ENCODE assay signal across 3 cellular contexts in the genomic region with DNA sequence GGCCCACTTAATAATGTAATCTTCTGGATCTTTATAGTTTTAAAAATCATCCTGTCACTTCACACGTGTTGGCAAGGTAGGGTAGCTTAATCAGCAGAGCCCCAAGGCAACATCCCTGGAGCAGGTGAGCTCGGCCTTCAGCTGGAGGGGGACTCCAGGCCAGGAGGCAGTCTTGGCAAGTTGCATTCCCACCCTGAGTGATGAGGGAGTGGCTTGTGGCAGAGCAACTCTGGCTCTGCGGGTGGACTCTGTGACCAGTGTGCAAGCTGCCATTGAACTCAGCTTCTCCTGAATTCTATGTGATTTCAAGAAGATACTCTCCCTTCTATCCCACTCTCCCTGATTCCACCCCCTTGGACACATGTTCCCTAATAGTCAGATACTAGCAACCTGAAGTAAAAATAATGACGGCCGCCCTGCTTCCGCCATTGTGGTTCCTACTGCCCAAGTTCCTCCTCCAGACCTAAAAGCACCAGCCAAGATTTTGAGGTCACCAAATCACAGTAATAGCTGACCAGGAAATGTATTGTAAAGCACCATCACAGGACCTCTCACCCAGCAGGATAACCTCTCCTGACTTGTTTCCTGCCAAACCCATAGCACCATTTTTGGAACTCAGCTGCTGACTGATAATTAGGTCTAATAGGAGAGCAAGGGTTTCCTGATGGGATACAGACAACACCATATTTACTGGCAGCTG.
TF ChIP-seq lines count a peak whose summit lies in the region.

No MANE protein-coding gene starts in this region.

TF ChIP-seq in GM23338, 12 proteins besides CTCF, POLR2A, EP300 and RAD21 (continued from another document):
- TF ChIP-seq, protein P1, sequence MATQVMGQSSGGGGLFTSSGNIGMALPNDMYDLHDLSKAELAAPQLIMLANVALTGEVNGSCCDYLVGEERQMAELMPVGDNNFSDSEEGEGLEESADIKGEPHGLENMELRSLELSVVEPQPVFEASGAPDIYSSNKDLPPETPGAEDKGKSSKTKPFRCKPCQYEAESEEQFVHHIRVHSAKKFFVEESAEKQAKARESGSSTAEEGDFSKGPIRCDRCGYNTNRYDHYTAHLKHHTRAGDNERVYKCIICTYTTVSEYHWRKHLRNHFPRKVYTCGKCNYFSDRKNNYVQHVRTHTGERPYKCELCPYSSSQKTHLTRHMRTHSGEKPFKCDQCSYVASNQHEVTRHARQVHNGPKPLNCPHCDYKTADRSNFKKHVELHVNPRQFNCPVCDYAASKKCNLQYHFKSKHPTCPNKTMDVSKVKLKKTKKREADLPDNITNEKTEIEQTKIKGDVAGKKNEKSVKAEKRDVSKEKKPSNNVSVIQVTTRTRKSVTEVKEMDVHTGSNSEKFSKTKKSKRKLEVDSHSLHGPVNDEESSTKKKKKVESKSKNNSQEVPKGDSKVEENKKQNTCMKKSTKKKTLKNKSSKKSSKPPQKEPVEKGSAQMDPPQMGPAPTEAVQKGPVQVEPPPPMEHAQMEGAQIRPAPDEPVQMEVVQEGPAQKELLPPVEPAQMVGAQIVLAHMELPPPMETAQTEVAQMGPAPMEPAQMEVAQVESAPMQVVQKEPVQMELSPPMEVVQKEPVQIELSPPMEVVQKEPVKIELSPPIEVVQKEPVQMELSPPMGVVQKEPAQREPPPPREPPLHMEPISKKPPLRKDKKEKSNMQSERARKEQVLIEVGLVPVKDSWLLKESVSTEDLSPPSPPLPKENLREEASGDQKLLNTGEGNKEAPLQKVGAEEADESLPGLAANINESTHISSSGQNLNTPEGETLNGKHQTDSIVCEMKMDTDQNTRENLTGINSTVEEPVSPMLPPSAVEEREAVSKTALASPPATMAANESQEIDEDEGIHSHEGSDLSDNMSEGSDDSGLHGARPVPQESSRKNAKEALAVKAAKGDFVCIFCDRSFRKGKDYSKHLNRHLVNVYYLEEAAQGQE (IDR thresholded peaks at IDR 0.05; ENCODE audit: unreplicated experiment) = no peak

TF ChIP-seq in liver, 16 proteins besides CTCF, POLR2A, EP300 and RAD21 (continued from another document):
- TF ChIP-seq SP1 (IDR thresholded peaks at IDR 0.05) (peak; percentile 12), JUND (IDR thresholded peaks at IDR 0.05) (no peak)

TF ChIP-seq in SK-N-SH, 30 proteins besides CTCF, POLR2A, EP300 and RAD21 (continued from another document):
- no peak for TF ChIP-seq RXRA (IDR thresholded peaks at IDR 0.05; ENCODE audit: borderline replicate concordance, low read depth)
- TF ChIP-seq TEAD4 (IDR thresholded peaks at IDR 0.05; ENCODE audit: borderline replicate concordance, insufficient read depth) = no peak
- no peak for TF ChIP-seq MEF2A (IDR thresholded peaks at IDR 0.05; ENCODE audit: borderline replicate concordance, low read depth)
- TF ChIP-seq, protein P2, sequence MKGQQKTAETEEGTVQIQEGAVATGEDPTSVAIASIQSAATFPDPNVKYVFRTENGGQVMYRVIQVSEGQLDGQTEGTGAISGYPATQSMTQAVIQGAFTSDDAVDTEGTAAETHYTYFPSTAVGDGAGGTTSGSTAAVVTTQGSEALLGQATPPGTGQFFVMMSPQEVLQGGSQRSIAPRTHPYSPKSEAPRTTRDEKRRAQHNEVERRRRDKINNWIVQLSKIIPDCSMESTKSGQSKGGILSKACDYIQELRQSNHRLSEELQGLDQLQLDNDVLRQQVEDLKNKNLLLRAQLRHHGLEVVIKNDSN (IDR thresholded peaks at IDR 0.05; ENCODE audit: borderline replicate concordance, low read depth) = no peak
- no peak for TF ChIP-seq TCF12 (IDR thresholded peaks at IDR 0.05)
